ENCODE assay signal across 9 cellular contexts in the genomic region with DNA sequence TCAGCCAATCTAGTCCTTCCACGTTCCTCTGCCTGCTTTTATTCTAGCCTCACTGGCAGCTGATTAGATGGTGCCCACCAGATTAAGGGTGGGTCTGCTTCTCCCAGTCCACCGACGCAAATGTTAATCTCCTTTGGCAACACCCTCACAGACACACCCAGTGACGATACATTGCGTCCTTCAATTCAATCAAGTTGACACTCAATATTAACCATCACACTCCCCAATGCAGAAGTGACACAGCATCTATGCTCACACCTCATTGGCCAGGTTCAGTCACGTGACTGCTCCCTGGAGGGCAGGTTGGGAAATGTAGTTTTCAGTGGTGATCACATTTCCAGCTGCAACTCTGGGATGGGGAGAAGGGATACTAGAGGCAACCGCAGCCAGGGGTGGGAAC. TPM values are rescaled to one million over a fixed set of nuclear protein-coding genes. Genes with fewer than 3 reads are reported as not detected.
DNase-seq lines count a peak whose midpoint lies in the region; ATAC-seq, FAIRE-seq and TF ChIP-seq lines count a peak whose summit lies in the region.
"Had no signal": no experiment of that assay in that cellular context is flagged by ENCODE, and none has a peak within 500 bp of the region (broad histone marks: within the 10 kb centered on the region; RNA-seq: fewer than 3 reads in every experiment).

No MANE protein-coding gene starts in this region.

- H4K12ac ChIP-seq in trophoblast cell (ENCODE audit: low read depth, low read length) = no peak overlapping the region

- no peak overlapping the region for H4K91ac ChIP-seq in trophoblast cell (ENCODE audit: low read depth, low read length)

- ATAC-seq in activated T-cell treated with anti-CD3 and anti-CD28 coated beads, Interleukin-2, amount 50 U/mL, for 72 hours (replicated peaks in 1 of 2) = no peak

- no peak overlapping the region for H3K23ac ChIP-seq in trophoblast cell (ENCODE audit: low read length)

- H3K36me3 ChIP-seq in MG63 = no peaks in the 10 kb centered on the region
- no peaks in the 10 kb centered on the region for H3K36me3 ChIP-seq in astrocyte (ENCODE audit: insufficient read depth, low read length)
- H3K36me3 ChIP-seq in trophoblast cell (ENCODE audit: control insufficient read depth in 1 of 2, insufficient read depth in 2 of 2, low read length in 2 of 2) = no peaks in the 10 kb centered on the region

- H3K9me3 ChIP-seq in MG63 = no peaks in the 10 kb centered on the region
- no peaks in the 10 kb centered on the region for H3K9me3 ChIP-seq in astrocyte (ENCODE audit: insufficient read depth, low read depth, low read length)
- H3K9me3 ChIP-seq in trophoblast cell (ENCODE audit: insufficient read depth, low read depth, low read length) = no peaks in the 10 kb centered on the region

- H3K27ac ChIP-seq in astrocyte (ENCODE audit: low read depth, low read length) = no peak overlapping the region
- no peak overlapping the region for H3K27ac ChIP-seq in trophoblast cell (ENCODE audit: low read depth, low read length)

- no peak overlapping the region for H2BK12ac ChIP-seq in trophoblast cell (ENCODE audit: low read length)

- H4K20me1 ChIP-seq in astrocyte (ENCODE audit: insufficient read depth, low read length) = no peaks in the 10 kb centered on the region

- no peak overlapping the region for H3K4me2 ChIP-seq in astrocyte (ENCODE audit: low read length)
- no peak overlapping the region for H3K4me2 ChIP-seq in trophoblast cell (ENCODE audit: low read length)

- WGBS in trophoblast cell (ENCODE audit: extremely low coverage, insufficient coverage, insufficient read length) = no CpG with 5 or more reads among the region's 7 CpGs

- H3K27ac Mint-ChIP-seq in activated T-cell treated with anti-CD3 and anti-CD28 coated beads, Interleukin-2, amount 50 U/mL, for 72 hours = no peak overlapping the region
- no peak overlapping the region for H3K27ac Mint-ChIP-seq in astrocyte (ENCODE audit: unreplicated experiment)
- no peak overlapping the region for H3K27ac Mint-ChIP-seq in type B pancreatic cell

- H3K79me1 ChIP-seq in trophoblast cell (ENCODE audit: low read length) = no peaks in the 10 kb centered on the region

- H3K9me3 Mint-ChIP-seq in activated T-cell treated with anti-CD3 and anti-CD28 coated beads, Interleukin-2, amount 50 U/mL, for 72 hours = peaks cover 0 to 2% of the 10 kb centered on the region in 2 donors
- H3K9me3 Mint-ChIP-seq in astrocyte (ENCODE audit: unreplicated experiment) = no peaks in the 10 kb centered on the region
- no peaks in the 10 kb centered on the region for H3K9me3 Mint-ChIP-seq in type B pancreatic cell

- H2AK5ac ChIP-seq in trophoblast cell (ENCODE audit: low read length) = no peak overlapping the region

- H4K8ac ChIP-seq in trophoblast cell (ENCODE audit: low read depth, low read length) = no peak overlapping the region

- no peak overlapping the region for H3K9ac ChIP-seq in astrocyte (ENCODE audit: low read length)
- no peak overlapping the region for H3K9ac ChIP-seq in trophoblast cell (ENCODE audit: low read length)

- FAIRE-seq in astrocyte (lab: Jason Lieb, UNC) = no peak
- FAIRE-seq: G401.6 had no signal

- H3K4me1 ChIP-seq in astrocyte (ENCODE audit: insufficient read depth, low read length) = peaks cover 7% of the 10 kb centered on the region
- H3K4me1 ChIP-seq in trophoblast cell (ENCODE audit: control insufficient read depth in 1 of 2, insufficient read depth in 2 of 2, low read length in 2 of 2) = no peaks in the 10 kb centered on the region

- no peak overlapping the region for H3K18ac ChIP-seq in trophoblast cell (ENCODE audit: low read length)

- no peak overlapping the region for H2BK5ac ChIP-seq in trophoblast cell (ENCODE audit: low read depth, low read length, poor library complexity)

- DNase-seq in activated T-cell treated with anti-CD3 and anti-CD28 coated beads, Interleukin-2, amount 50 U/mL, for 48 hours = peak; percentile 55 to 59
- DNase-seq in activated T-cell treated with anti-CD3 and anti-CD28 coated beads, Interleukin-2, amount 50 U/mL, for 72 hours = no peak
- DNase-seq in MG63 = peak; percentile 56
- DNase-seq in astrocyte (ENCODE audit: low read depth) = peak; percentile 10
- peak; percentile 29 to 70 for DNase-seq in trophoblast cell
- no peak for DNase-seq in NCI-H1105 (lab: John Stamatoyannopoulos, UW)
- DNase-seq in islet precursor cell = no peak
- DNase-seq in type B pancreatic cell (ENCODE audit: extremely low spot score, unreplicated experiment) = no peak

- H2AFZ ChIP-seq in astrocyte (ENCODE audit: low read depth, low read length) = no peak overlapping the region
- H2AFZ ChIP-seq in trophoblast cell (ENCODE audit: insufficient read depth, low read length, poor library complexity) = no peak overlapping the region

- H3K36me3 Mint-ChIP-seq in activated T-cell treated with anti-CD3 and anti-CD28 coated beads, Interleukin-2, amount 50 U/mL, for 72 hours (ENCODE audit: insufficient read depth in 2 of 2) = peaks cover 9 to 13% of the 10 kb centered on the region in 2 donors
- peaks cover 3% of the 10 kb centered on the region for H3K36me3 Mint-ChIP-seq in astrocyte (ENCODE audit: low read depth, unreplicated experiment)
- no peaks in the 10 kb centered on the region for H3K36me3 Mint-ChIP-seq in type B pancreatic cell

- no peak overlapping the region for H3K4ac ChIP-seq in trophoblast cell (ENCODE audit: low read depth, low read length)

- no peak overlapping the region for H3K14ac ChIP-seq in trophoblast cell (ENCODE audit: low read length)

- no peak overlapping the region for H3K4me3 Mint-ChIP-seq in activated T-cell treated with anti-CD3 and anti-CD28 coated beads, Interleukin-2, amount 50 U/mL, for 72 hours
- H3K4me3 Mint-ChIP-seq in astrocyte (ENCODE audit: unreplicated experiment) = no peak overlapping the region
- H3K4me3 Mint-ChIP-seq in type B pancreatic cell = no peak overlapping the region

- no peak for TF ChIP-seq CTCF in astrocyte (IDR thresholded peaks at IDR 0.05; ENCODE audit: insufficient read depth, low read depth, low read length)
- TF ChIP-seq CTCF in type B pancreatic cell (conservative IDR thresholded peaks at IDR 0.05) = no peak

- H3K4me3 ChIP-seq in MG63 (no peak overlapping the region), astrocyte (ENCODE audit: insufficient read depth, low read depth, low read length) (no peak overlapping the region), trophoblast cell (ENCODE audit: low read depth, low read length) (no peak overlapping the region)

- H3K27me3 ChIP-seq in MG63 (no peaks in the 10 kb centered on the region), astrocyte (ENCODE audit: insufficient read depth, low read length) (no peaks in the 10 kb centered on the region), trophoblast cell (ENCODE audit: insufficient read depth, low read length) (no peaks in the 10 kb centered on the region)

- no peak overlapping the region for H2BK120ac ChIP-seq in trophoblast cell (ENCODE audit: insufficient read depth, low read length, poor library complexity)

- H3K79me2 ChIP-seq in astrocyte (ENCODE audit: insufficient read depth, low read length) (no peaks in the 10 kb centered on the region), trophoblast cell (ENCODE audit: control insufficient read depth, insufficient read depth, low read length, poor library complexity) (no peaks in the 10 kb centered on the region)

- peaks cover 65% of the 10 kb centered on the region for H3K4me1 Mint-ChIP-seq in activated T-cell treated with anti-CD3 and anti-CD28 coated beads, Interleukin-2, amount 50 U/mL, for 72 hours (ENCODE audit: low read depth)
- H3K4me1 Mint-ChIP-seq in astrocyte (ENCODE audit: low read depth, unreplicated experiment) (no peaks in the 10 kb centered on the region), type B pancreatic cell (ENCODE audit: unreplicated experiment) (no peaks in the 10 kb centered on the region)

- H3K27me3 Mint-ChIP-seq in activated T-cell treated with anti-CD3 and anti-CD28 coated beads, Interleukin-2, amount 50 U/mL, for 72 hours (ENCODE audit: low read depth) = no peaks in the 10 kb centered on the region
- peaks cover 13% of the 10 kb centered on the region for H3K27me3 Mint-ChIP-seq in astrocyte (ENCODE audit: low read depth, unreplicated experiment)
- no peaks in the 10 kb centered on the region for H3K27me3 Mint-ChIP-seq in type B pancreatic cell

RNA-seq across cellular contexts. Expression of a gene that starts 13.0 kb away (rescaled TPM):
- total RNA-seq in activated T-cell treated with anti-CD3 and anti-CD28 coated beads, Interleukin-2, amount 50 U/mL, for 72 hours = 10 to 100 TPM; 53.1 to 56.8 TPM
- total RNA-seq in MG63 (2014; rRNA removed; shearing (Covaris generic); ENCODE audit: low replicate concordance) = 0.40 TPM in 1 of 2 replicates, not detected in the other
- total RNA-seq in astrocyte (not detected in 2 replicates), type B pancreatic cell (ENCODE audit: low replicate concordance) (1.5 and 3.8 TPM in 2 replicates)
- 0.37 and 0.44 TPM in 2 replicates for polyA plus RNA-seq in trophoblast cell (2013)

RNA-seq across cellular contexts. Expression of a gene that starts 24.6 kb away (rescaled TPM):
- total RNA-seq in activated T-cell treated with anti-CD3 and anti-CD28 coated beads, Interleukin-2, amount 50 U/mL, for 72 hours = 10 to 100 TPM; 65.7 to 70.0 TPM
- 77.4 and 103 TPM in 2 replicates for total RNA-seq in MG63 (2014; rRNA removed; shearing (Covaris generic); ENCODE audit: low replicate concordance)
- 33.8 and 36.3 TPM in 2 replicates for total RNA-seq in astrocyte
- polyA plus RNA-seq in trophoblast cell (2013) = 20.3 and 21.4 TPM in 2 replicates
- total RNA-seq in type B pancreatic cell (ENCODE audit: low replicate concordance) = 17.7 and 22.2 TPM in 2 replicates

Comparison
In these comparisons a context has a peak if more than half of its experiments do, and no peak if none do; other contexts are left out.
1. DNase-seq: peak in activated T-cell treated with anti-CD3 and anti-CD28 coated beads, Interleukin-2, amount 50 U/mL, for 48 hours (2 of 2), MG63 (single experiment), astrocyte (single experiment) and trophoblast cell (2 of 2); none in activated T-cell treated with anti-CD3 and anti-CD28 coated beads, Interleukin-2, amount 50 U/mL, for 72 hours (0 of 2), NCI-H1105 (single experiment), islet precursor cell (single experiment) and type B pancreatic cell (single experiment).
2. RNA of a gene that starts 13.0 kb away (total RNA-seq): 53.1 to 56.8 TPM in activated T-cell treated with anti-CD3 and anti-CD28 coated beads, Interleukin-2, amount 50 U/mL, for 72 hours; 1.5 to 3.8 TPM in type B pancreatic cell, 0.40 TPM in MG63 and not detected in astrocyte; every median in the first group is over 10 times any median in the second.